7 cellular contexts compared by ENCODE assay signal in genomic region chr17:76725580-76726230, GRCh38.
A peak's percentile ranks its signal among the peaks of the same experiment; 100 is the strongest.
DNase-seq lines count a peak whose midpoint lies in the region; TF ChIP-seq lines count a peak whose summit lies in the region.

No MANE protein-coding gene starts in this region.

- TF ChIP-seq CTCF in GM13976 (IDR thresholded peaks at IDR 0.05; ENCODE audit: borderline replicate concordance, control extremely low read depth, extremely low read depth, insufficient read depth, missing control alignments) = no peak
- TF ChIP-seq CTCF in HFF-Myc (IDR thresholded peaks at IDR 0.05; ENCODE audit: low read depth, low read length, missing control alignments) = no peak
- no peak for TF ChIP-seq CTCF in epithelial cell of esophagus (IDR thresholded peaks at IDR 0.05; ENCODE audit: insufficient read depth, low read depth, low read length, missing control alignments)

- no peaks in the 10 kb centered on the region for H3K27me3 ChIP-seq in mucosa of rectum (ENCODE audit: control insufficient read depth in 2 of 2, insufficient read depth in 2 of 2, low read length in 2 of 2)

- H3K9ac ChIP-seq in mucosa of rectum (ENCODE audit: low read depth in 1 of 2, low read length in 2 of 2) = peak overlapping the region; percentile 91 to 99

- peaks cover 24 to 28% of the 10 kb centered on the region in 2 donors for H3K4me1 ChIP-seq in mucosa of rectum (ENCODE audit: control insufficient read depth in 2 of 2, insufficient read depth in 2 of 2, low read length in 2 of 2)

- in situ Hi-C loops in GM13976 (cut with MboI; ENCODE audit: low sequenced_read_pairs, unreplicated experiment) = no loop called here

- H3K27ac ChIP-seq in mucosa of rectum (ENCODE audit: low read depth in 2 of 2, low read length in 2 of 2) = peak overlapping the region; percentile 100

- DNase-seq in GM13976 (ENCODE audit: low spot score) = peak; percentile 77
- no peak for DNase-seq in HFF-Myc (ENCODE audit: extremely low read depth, low read depth)
- peak; percentile 41 for DNase-seq in NCI-H524 treated with DMSO at 0.1 percent for 48 hours (lab: John Stamatoyannopoulos, UW)
- DNase-seq in activated CD8-positive, alpha-beta memory T cell treated with anti-CD3 and anti-CD28 coated beads, Interleukin-2, amount 50 U/mL, for 24 hours (ENCODE audit: extremely low read depth) = peak; percentile 50
- DNase-seq in epithelial cell of esophagus (ENCODE audit: low read depth) = peak; percentile 39
- peak; percentile 40 to 74 (median 64) for DNase-seq in stimulated activated naive CD4-positive, alpha-beta T cell (lab: John Stamatoyannopoulos, UW)

- H3K4me3 ChIP-seq in HFF-Myc (replicated peaks; ENCODE audit: low read depth, low read length) (peak overlapping the region; percentile 67), epithelial cell of esophagus (ENCODE audit: low read length) (peak overlapping the region; percentile 78), mucosa of rectum (ENCODE audit: low read length in 2 of 2) (peak overlapping the region; percentile 91 to 92)

- no peaks in the 10 kb centered on the region for H3K9me3 ChIP-seq in mucosa of rectum (ENCODE audit: control insufficient read depth in 2 of 2, low read length in 2 of 2)

- peaks cover 24 to 25% of the 10 kb centered on the region in 2 donors for H3K36me3 ChIP-seq in mucosa of rectum (ENCODE audit: control insufficient read depth in 2 of 2, insufficient read depth in 2 of 2, low read length in 2 of 2)
